Comparison of ENCODE assay signal across 15 cellular contexts in genomic region chr16:86765389-86766026, GRCh38.
DNase-seq lines count a peak whose midpoint lies in the region; ATAC-seq lines count a peak whose summit lies in the region.
"Had no signal": no experiment of that assay in that cellular context is flagged by ENCODE, and none has a peak within 500 bp of the region (broad histone marks: within the 10 kb centered on the region; RNA-seq: fewer than 3 reads in every experiment).

No MANE protein-coding gene starts in this region.

- DNase-seq in cardiac septum (ENCODE audit: low spot score) (peak; percentile 24), left ventricle myocardium superior (no peak), sciatic nerve (ENCODE audit: low spot score) (peak; percentile 30), AG08395 (ENCODE audit: low spot score) (no peak), NK-92 (lab: John Stamatoyannopoulos, UW; ENCODE audit: unreplicated experiment) (no peak), NCI-H2107 treated with DMSO at 0.1 percent for 48 hours (lab: John Stamatoyannopoulos, UW; ENCODE audit: unreplicated experiment) (no peak)
- DNase-seq: CD4-positive, alpha-beta memory T cell; DMS153; DMS79; GDM1; GM23248 had no signal

- H3K4me3 Mint-ChIP-seq in dendritic cell treated with granulocyte-macrophage colony-stimulating factor and Interleukin-4, amounts not matched to agents 40 ng/mL and 50 ng/mL, for 4 days = peak overlapping the region; percentile 18
- H3K4me3 Mint-ChIP-seq: CD14-positive monocyte; CD4-positive, alpha-beta memory T cell had no signal

- H3K27ac Mint-ChIP-seq in dendritic cell treated with granulocyte-macrophage colony-stimulating factor and Interleukin-4, amounts not matched to agents 40 ng/mL and 50 ng/mL, for 4 days = no peak overlapping the region
- H3K27ac Mint-ChIP-seq: CD14-positive monocyte had no signal

- no peak for ATAC-seq in left ventricle myocardium superior
- ATAC-seq in sciatic nerve = no peak
- ATAC-seq: A549, HepG2 had no signal

- no peaks in the 10 kb centered on the region for H3K36me3 Mint-ChIP-seq in dendritic cell treated with granulocyte-macrophage colony-stimulating factor and Interleukin-4, amounts not matched to agents 40 ng/mL and 50 ng/mL, for 4 days (ENCODE audit: low read depth)
- H3K36me3 Mint-ChIP-seq: CD14-positive monocyte; CD4-positive, alpha-beta memory T cell had no signal

- intact Hi-C loops in cardiac septum (cut with DNase I) (no loop called here), left ventricle myocardium superior (cut with micrococcal nuclease) (no loop called here), sciatic nerve (cut with DNase I) (no loop called here)
- intact Hi-C loops in dendritic cell treated with granulocyte-macrophage colony-stimulating factor and Interleukin-4, amounts not matched to agents 40 ng/mL and 50 ng/mL, for 4 days (cut with micrococcal nuclease) = no loop called here

- peaks cover 23% of the 10 kb centered on the region for H3K27me3 Mint-ChIP-seq in dendritic cell treated with granulocyte-macrophage colony-stimulating factor and Interleukin-4, amounts not matched to agents 40 ng/mL and 50 ng/mL, for 4 days

- no peaks in the 10 kb centered on the region for H3K4me1 Mint-ChIP-seq in dendritic cell treated with granulocyte-macrophage colony-stimulating factor and Interleukin-4, amounts not matched to agents 40 ng/mL and 50 ng/mL, for 4 days (ENCODE audit: low read depth)
- H3K4me1 Mint-ChIP-seq: CD4-positive, alpha-beta memory T cell had no signal

- H3K9me3 Mint-ChIP-seq in dendritic cell treated with granulocyte-macrophage colony-stimulating factor and Interleukin-4, amounts not matched to agents 40 ng/mL and 50 ng/mL, for 4 days = no peaks in the 10 kb centered on the region

Comparison
In these comparisons a context has a peak if more than half of its experiments do, and no peak if none do; other contexts are left out.
1. DNase-seq: peak in cardiac septum (single experiment) and sciatic nerve (single experiment); none in left ventricle myocardium superior (single experiment), AG08395 (single experiment), NK-92 (single experiment) and NCI-H2107 treated with DMSO at 0.1 percent for 48 hours (single experiment).